ENCODE assay signal across 9 cellular contexts in the genomic region with DNA sequence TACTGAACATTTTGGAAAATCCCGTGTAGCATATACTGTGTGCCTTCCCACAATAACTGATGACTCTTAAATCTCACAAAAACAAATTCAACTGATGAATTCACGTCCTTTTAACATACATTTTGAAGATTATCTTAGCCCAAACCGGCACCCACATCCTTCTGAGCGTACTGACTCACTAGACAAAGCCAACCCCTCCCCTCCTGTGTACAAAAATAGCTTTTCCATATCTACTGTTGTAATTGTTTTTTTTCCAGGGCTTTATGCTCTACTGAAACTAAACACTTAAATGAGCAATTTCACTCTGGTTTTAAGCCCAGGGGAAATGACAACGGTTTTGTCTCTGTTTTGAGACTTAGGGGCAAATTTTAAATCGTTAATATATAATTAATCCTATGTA.
A peak's percentile ranks its signal among the peaks of the same experiment; 100 is the strongest.
DNase-seq lines count a peak whose midpoint lies in the region; ATAC-seq, FAIRE-seq and TF ChIP-seq lines count a peak whose summit lies in the region.
"Had no signal": no experiment of that assay in that cellular context is flagged by ENCODE, and none has a peak within 500 bp of the region (broad histone marks: within the 10 kb centered on the region; RNA-seq: fewer than 3 reads in every experiment).

No MANE protein-coding gene starts in this region.

- dilution Hi-C loops in keratinocyte (cut with MboI; ENCODE audit: extremely low pct_ligation_motif_present, low sequenced_read_pairs): no loop called here

- CTCF ChIA-PET in activated CD8-positive, alpha-beta memory T cell treated with anti-CD3 and anti-CD28 coated beads, Interleukin-2, amount 10 ng/mL, durations not matched to agents 7 days and 5 days (lab: Charles Lee): interaction anchor here (0.8 to 4.0 kb wide), 12 partner anchors 12 to 248 kb away, joined by 3 to 38 read pairs (median 4); a partner anchor contains a TSS

- DNase-seq in activated CD8-positive, alpha-beta memory T cell treated with anti-CD3 and anti-CD28 coated beads, Interleukin-2, amount 10 ng/mL, durations not matched to agents 7 days and 5 days: peak; percentile 76
- DNase-seq in activated CD8-positive, alpha-beta memory T cell treated with anti-CD3 and anti-CD28 coated beads, Interleukin-2, amount 50 U/mL, for 48 hours: no peak
- peak; percentile 40 for DNase-seq in activated T-helper 1 cell treated with anti-CD3 and anti-CD28 coated beads, Interleukin-12 subunit alpha, Interleukin-12 subunit beta, Interleukin-2, Interleukin-4 antibody, amounts not matched to agents 30 ng/mL and 10 ng/mL and 1 ng/mL, durations not matched to agents 14 hours and 24 hours and 36 hours (ENCODE audit: low spot score)
- DNase-seq in keratinocyte (ENCODE audit: low read depth, low spot score) (no peak), testis (no peak), NCI-H1694 (lab: John Stamatoyannopoulos, UW) (no peak)

- 31 to 34% methylated on average over 6 of the region's 6 CpGs for WGBS in testis, 2 donors

- H3K27me3 ChIP-seq in keratinocyte (ENCODE audit: control insufficient read depth, extremely low read depth, insufficient read depth, low read length): no peaks in the 10 kb centered on the region
- H3K27me3 ChIP-seq in testis: no peaks in the 10 kb centered on the region

- H4K20me1 ChIP-seq in keratinocyte (ENCODE audit: control insufficient read depth, extremely low read depth, insufficient read depth, low read length): no peaks in the 10 kb centered on the region

- peaks cover 51% of the 10 kb centered on the region for H3K4me1 Mint-ChIP-seq in activated CD8-positive, alpha-beta memory T cell treated with anti-CD3 and anti-CD28 coated beads, Interleukin-2, amount 10 ng/mL, durations not matched to agents 7 days and 5 days
- H3K4me1 Mint-ChIP-seq in activated T-helper 1 cell treated with anti-CD3 and anti-CD28 coated beads, Interleukin-12 subunit alpha, Interleukin-12 subunit beta, Interleukin-2, Interleukin-4 antibody, amounts not matched to agents 30 ng/mL and 10 ng/mL and 1 ng/mL, durations not matched to agents 14 hours and 24 hours and 36 hours (ENCODE audit: low read depth): peaks cover 64% of the 10 kb centered on the region

- peak overlapping the region; percentile 3 for H3K4me2 ChIP-seq in keratinocyte (ENCODE audit: control insufficient read depth, extremely low read depth, insufficient read depth, low read depth, low read length)

- H3K4me1 ChIP-seq in keratinocyte (ENCODE audit: control insufficient read depth, extremely low read depth, insufficient read depth, low read length) (peaks cover 36% of the 10 kb centered on the region), testis (peaks cover 64% of the 10 kb centered on the region)

- peak overlapping the region; percentile 100 for H3K27ac Mint-ChIP-seq in activated CD8-positive, alpha-beta memory T cell treated with anti-CD3 and anti-CD28 coated beads, Interleukin-2, amount 10 ng/mL, durations not matched to agents 7 days and 5 days
- peak overlapping the region; percentile 95 for H3K27ac Mint-ChIP-seq in activated T-helper 1 cell treated with anti-CD3 and anti-CD28 coated beads, Interleukin-12 subunit alpha, Interleukin-12 subunit beta, Interleukin-2, Interleukin-4 antibody, amounts not matched to agents 30 ng/mL and 10 ng/mL and 1 ng/mL, durations not matched to agents 14 hours and 24 hours and 36 hours

- no peaks in the 10 kb centered on the region for H3K27me3 Mint-ChIP-seq in activated CD8-positive, alpha-beta memory T cell treated with anti-CD3 and anti-CD28 coated beads, Interleukin-2, amount 10 ng/mL, durations not matched to agents 7 days and 5 days
- H3K27me3 Mint-ChIP-seq in activated T-helper 1 cell treated with anti-CD3 and anti-CD28 coated beads, Interleukin-12 subunit alpha, Interleukin-12 subunit beta, Interleukin-2, Interleukin-4 antibody, amounts not matched to agents 30 ng/mL and 10 ng/mL and 1 ng/mL, durations not matched to agents 14 hours and 24 hours and 36 hours (ENCODE audit: insufficient read depth): no peaks in the 10 kb centered on the region

- H3K9me3 Mint-ChIP-seq in activated CD8-positive, alpha-beta memory T cell treated with anti-CD3 and anti-CD28 coated beads, Interleukin-2, amount 10 ng/mL, durations not matched to agents 7 days and 5 days (ENCODE audit: low read depth): peaks cover 13% of the 10 kb centered on the region
- peaks cover 11% of the 10 kb centered on the region for H3K9me3 Mint-ChIP-seq in activated T-helper 1 cell treated with anti-CD3 and anti-CD28 coated beads, Interleukin-12 subunit alpha, Interleukin-12 subunit beta, Interleukin-2, Interleukin-4 antibody, amounts not matched to agents 30 ng/mL and 10 ng/mL and 1 ng/mL, durations not matched to agents 14 hours and 24 hours and 36 hours

- H3K36me3 Mint-ChIP-seq in activated CD8-positive, alpha-beta memory T cell treated with anti-CD3 and anti-CD28 coated beads, Interleukin-2, amount 10 ng/mL, durations not matched to agents 7 days and 5 days: peaks cover 25% of the 10 kb centered on the region
- H3K36me3 Mint-ChIP-seq in activated T-helper 1 cell treated with anti-CD3 and anti-CD28 coated beads, Interleukin-12 subunit alpha, Interleukin-12 subunit beta, Interleukin-2, Interleukin-4 antibody, amounts not matched to agents 30 ng/mL and 10 ng/mL and 1 ng/mL, durations not matched to agents 14 hours and 24 hours and 36 hours (ENCODE audit: low read depth): peaks cover 7% of the 10 kb centered on the region

- FAIRE-seq in keratinocyte (lab: Jason Lieb, UNC): no peak
- FAIRE-seq: colon had no signal

- peaks cover 3% of the 10 kb centered on the region for H3K9me3 ChIP-seq in keratinocyte (ENCODE audit: control insufficient read depth, low read depth, low read length)
- H3K9me3 ChIP-seq in testis: no peaks in the 10 kb centered on the region

- no peak overlapping the region for H3K4me3 ChIP-seq in keratinocyte (ENCODE audit: control insufficient read depth in 2 of 3, extremely low read depth in 1 of 3, insufficient read depth in 2 of 3, low read depth in 1 of 3, low read length in 3 of 3)
- H3K4me3 ChIP-seq in testis: no peak overlapping the region

- H3K27ac ChIP-seq in keratinocyte (ENCODE audit: control insufficient read depth, insufficient read depth, low read length) (peak overlapping the region; percentile 82), testis (peak overlapping the region; percentile 89 to 96)

- TF ChIP-seq CTCF in keratinocyte (optimal IDR thresholded peaks at IDR 0.05 in 1 of 3, IDR thresholded peaks at IDR 0.05 in 1 of 3, conservative IDR thresholded peaks at IDR 0.05 in 1 of 3; ENCODE audit: extremely low read depth in 1 of 3, insufficient read depth in 2 of 3, low read length in 3 of 3) (no peak), testis (IDR thresholded peaks at IDR 0.05) (no peak)

- H3K79me2 ChIP-seq in keratinocyte (ENCODE audit: control insufficient read depth, insufficient read depth, low read length): no peaks in the 10 kb centered on the region

- H3K36me3 ChIP-seq in keratinocyte (ENCODE audit: control insufficient read depth in 2 of 2, extremely low read depth in 1 of 2, insufficient read depth in 2 of 2, low read length in 2 of 2) (no peaks in the 10 kb centered on the region), testis (ENCODE audit: low read depth, missing control alignments) (no peaks in the 10 kb centered on the region)

- no peak for TF ChIP-seq POLR2A in testis (IDR thresholded peaks at IDR 0.05)

- peak overlapping the region; percentile 60 for H2AFZ ChIP-seq in keratinocyte (ENCODE audit: control insufficient read depth, low read length)

- H3K9ac ChIP-seq in keratinocyte (ENCODE audit: control insufficient read depth, extremely low read depth, insufficient read depth, low read length): no peak overlapping the region

- H3K4me3 Mint-ChIP-seq in activated CD8-positive, alpha-beta memory T cell treated with anti-CD3 and anti-CD28 coated beads, Interleukin-2, amount 10 ng/mL, durations not matched to agents 7 days and 5 days: peak overlapping the region; percentile 64
- H3K4me3 Mint-ChIP-seq in activated T-helper 1 cell treated with anti-CD3 and anti-CD28 coated beads, Interleukin-12 subunit alpha, Interleukin-12 subunit beta, Interleukin-2, Interleukin-4 antibody, amounts not matched to agents 30 ng/mL and 10 ng/mL and 1 ng/mL, durations not matched to agents 14 hours and 24 hours and 36 hours: peak overlapping the region; percentile 76

- H3K9me1 ChIP-seq in keratinocyte (ENCODE audit: control insufficient read depth, extremely low read depth, insufficient read depth, low read length): no peaks in the 10 kb centered on the region

- ATAC-seq in activated CD8-positive, alpha-beta memory T cell treated with anti-CD3 and anti-CD28 coated beads, Interleukin-2, amount 10 ng/mL, durations not matched to agents 7 days and 5 days: peak; percentile 58
- ATAC-seq in GM18498 (IDR thresholded peaks at IDR 0.05; ENCODE audit: unreplicated experiment): no peak
- ATAC-seq in GM21367 (IDR thresholded peaks at IDR 0.05; ENCODE audit: unreplicated experiment): no peak

- intact Hi-C loops in activated T-helper 1 cell treated with anti-CD3 and anti-CD28 coated beads, Interleukin-12 subunit alpha, Interleukin-12 subunit beta, Interleukin-2, Interleukin-4 antibody, amounts not matched to agents 30 ng/mL and 10 ng/mL and 1 ng/mL, durations not matched to agents 14 hours and 24 hours and 36 hours (cut with micrococcal nuclease): loop anchor here (1.0 to 10.0 kb wide), 11 partner anchors 17 to 1626 kb away; a partner anchor contains a TSS
- intact Hi-C loops in testis (cut with DNase I; ENCODE audit: low total_unique reads): no loop called here

Comparison
In these comparisons a context has a peak if more than half of its experiments do, and no peak if none do; other contexts are left out.
1. DNase-seq: peak in activated CD8-positive, alpha-beta memory T cell treated with anti-CD3 and anti-CD28 coated beads, Interleukin-2, amount 10 ng/mL, durations not matched to agents 7 days and 5 days (single experiment) and activated T-helper 1 cell treated with anti-CD3 and anti-CD28 coated beads, Interleukin-12 subunit alpha, Interleukin-12 subunit beta, Interleukin-2, Interleukin-4 antibody, amounts not matched to agents 30 ng/mL and 10 ng/mL and 1 ng/mL, durations not matched to agents 14 hours and 24 hours and 36 hours (single experiment); none in activated CD8-positive, alpha-beta memory T cell treated with anti-CD3 and anti-CD28 coated beads, Interleukin-2, amount 50 U/mL, for 48 hours (single experiment), keratinocyte (single experiment), testis (single experiment) and NCI-H1694 (single experiment).